ENCODE assay signal across 18 cellular contexts in the genomic region with DNA sequence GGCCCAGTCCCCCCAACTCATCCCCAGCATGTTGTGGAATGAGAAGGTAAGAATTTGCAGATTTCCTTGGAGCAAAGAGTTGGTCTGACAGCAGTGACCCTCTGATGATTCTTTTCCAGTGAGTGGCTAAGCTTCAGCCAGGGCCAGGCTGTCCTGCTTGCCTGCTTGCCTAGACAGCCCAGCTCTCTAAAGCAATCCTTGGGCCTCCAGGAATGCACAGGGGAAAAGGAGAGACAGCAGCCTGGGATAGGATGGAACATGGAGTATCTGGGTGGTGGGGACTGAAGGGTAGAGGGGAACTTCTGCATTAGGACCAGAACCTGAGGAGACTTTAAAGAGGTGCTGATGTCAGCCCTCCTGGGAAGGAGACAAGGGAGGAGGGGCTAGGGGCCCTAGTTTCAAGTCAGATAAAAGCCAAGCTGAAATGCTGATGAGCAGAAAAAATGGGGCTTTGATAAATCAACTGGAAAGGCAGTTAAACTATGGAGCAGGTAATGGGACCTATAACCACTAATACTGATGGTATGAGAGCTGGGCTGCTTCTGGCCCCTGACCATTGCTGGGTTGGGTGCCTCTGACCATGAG. TPM values are rescaled to one million over a fixed set of nuclear protein-coding genes. Genes with fewer than 3 reads are reported as not detected.
DNase-seq lines count a peak whose midpoint lies in the region; FAIRE-seq and TF ChIP-seq lines count a peak whose summit lies in the region.
"Had no signal": no experiment of that assay in that cellular context is flagged by ENCODE, and none has a peak within 500 bp of the region (broad histone marks: within the 10 kb centered on the region; RNA-seq: fewer than 3 reads in every experiment).

No MANE protein-coding gene starts in this region.

- no peak for TF ChIP-seq POLR2A in H1 (IDR thresholded peaks at IDR 0.05; ENCODE audit: control extremely low read depth in 1 of 2, low read depth in 2 of 2, low read length in 2 of 2)

- H3K9ac ChIP-seq in MM.1S (ENCODE audit: low read length): no peak overlapping the region
- no peak overlapping the region for H3K9ac ChIP-seq in H1 (replicated peaks in 1 of 4; ENCODE audit: extremely low read depth in 1 of 4, low read depth in 3 of 4, low read length in 3 of 4)

- peaks cover 76% of the 10 kb centered on the region for H3K27me3 Mint-ChIP-seq in activated CD4-positive, alpha-beta T cell treated with anti-CD3 and anti-CD28 coated beads, Interleukin-2, amount 10 ng/mL, durations not matched to agents 24 days and 14 days
- H3K27me3 Mint-ChIP-seq in nephron progenitor cell (ENCODE audit: low read depth, poor library complexity): peaks cover 3% of the 10 kb centered on the region

- H3K79me2 ChIP-seq in MM.1S (ENCODE audit: low read length) (no peaks in the 10 kb centered on the region), H1 (ENCODE audit: control insufficient read depth in 1 of 2, insufficient read depth in 2 of 2, low read length in 2 of 2) (no peaks in the 10 kb centered on the region)

- peak overlapping the region; percentile 89 for H3K4me3 Mint-ChIP-seq in activated CD4-positive, alpha-beta T cell treated with anti-CD3 and anti-CD28 coated beads, Interleukin-2, amount 10 ng/mL, durations not matched to agents 24 days and 14 days
- peak overlapping the region; percentile 99 for H3K4me3 Mint-ChIP-seq in nephron progenitor cell
- H3K4me3 Mint-ChIP-seq: H9 had no signal

- peaks cover 4% of the 10 kb centered on the region for H3F3A ChIP-seq in MM.1S (ENCODE audit: insufficient read depth, low read length)

- peaks cover 2% of the 10 kb centered on the region; the same call in 1 of the 2 replicates for H3K23me2 ChIP-seq in H1 (ENCODE audit: low read depth, low read length)

- no peak overlapping the region for H3K23ac ChIP-seq in H1 (ENCODE audit: insufficient read length)

- no peak overlapping the region for H3K27ac Mint-ChIP-seq in activated CD4-positive, alpha-beta T cell treated with anti-CD3 and anti-CD28 coated beads, Interleukin-2, amount 10 ng/mL, durations not matched to agents 24 days and 14 days
- peak overlapping the region; percentile 100 for H3K27ac Mint-ChIP-seq in nephron progenitor cell
- H3K27ac Mint-ChIP-seq: H9 had no signal

- H4K5ac ChIP-seq in H1 (ENCODE audit: insufficient read length, low read depth, low read length): no peak overlapping the region

- TF ChIP-seq CTCF in MM.1S (IDR thresholded peaks at IDR 0.05; ENCODE audit: low read length) (no peak), H1 (IDR thresholded peaks at IDR 0.05; ENCODE audit: control extremely low read depth in 1 of 3, insufficient read depth in 1 of 3, low read depth in 1 of 3, low read length in 3 of 3) (no peak), nephron progenitor cell (IDR thresholded peaks at IDR 0.05) (no peak)

- no peak for DNase-seq in activated CD4-positive, alpha-beta T cell treated with anti-CD3 and anti-CD28 coated beads, Interleukin-2, amount 10 ng/mL, durations not matched to agents 24 days and 14 days
- DNase-seq in activated CD4-positive, alpha-beta T cell treated with anti-CD3 and anti-CD28 coated beads for 4 hours: no peak
- DNase-seq in MM.1S (peak; percentile 30), H1 (ENCODE audit: low read depth in 1 of 2, low spot score in 2 of 2) (no peak), nephron progenitor cell (no peak), midbrain (lab: John Stamatoyannopoulos, UW) (no peak), SW 1271 (lab: John Stamatoyannopoulos, UW) (no peak), DMS 273 treated with DMSO at 0.1 percent for 48 hours (lab: John Stamatoyannopoulos, UW) (no peak)
- DNase-seq: adrenal gland, DND-41, MV-4-11, NCI-H2171 treated with DMSO at 0.1 percent for 48 hours, transverse colon had no signal

- no peak for FAIRE-seq in H1 (lab: Jason Lieb, UNC)

- no peak overlapping the region for H3K4me3 ChIP-seq in MM.1S (ENCODE audit: low read length)
- H3K4me3 ChIP-seq in H1 (ENCODE audit: extremely low read depth in 1 of 4, insufficient read depth in 2 of 4, low read depth in 3 of 4, low read length in 4 of 4): no peak overlapping the region

- no peak overlapping the region for H2BK12ac ChIP-seq in H1 (ENCODE audit: low read depth, low read length)

- POLR2A ChIA-PET in H1 (lab: Charles Lee; ENCODE audit: partially characterized antibody): interaction anchor here (0.7 kb wide), 1 partner anchor 89 kb away, joined by 3 read pairs; no protein-coding TSS in a partner anchor

- no peak overlapping the region for H2BK15ac ChIP-seq in H1 (ENCODE audit: low read length)

- H3K79me1 ChIP-seq in H1 (ENCODE audit: low read depth, low read length): no peaks in the 10 kb centered on the region

- H4K91ac ChIP-seq in H1 (replicated peaks; ENCODE audit: insufficient read length, low read length): no peak overlapping the region

- no peaks in the 10 kb centered on the region for H3K9me2 ChIP-seq in MM.1S (replicated peaks; ENCODE audit: insufficient read depth, low read length)

- H3K4me1 ChIP-seq in MM.1S (ENCODE audit: low read length): peaks cover 8% of the 10 kb centered on the region; the same call in 1 of the 2 replicates
- H3K4me1 ChIP-seq in H1 (replicated peaks in 1 of 4; ENCODE audit: control insufficient read depth in 3 of 4, insufficient read depth in 4 of 4, low read length in 3 of 4): peaks cover 0 to 7% (median 3%) of the 10 kb centered on the region in 4 experiments; a peak in 5 of 7 replicates

- H3K27me3 ChIP-seq in MM.1S (replicated peaks; ENCODE audit: insufficient read depth, low read length): peaks cover 22% of the 10 kb centered on the region
- H3K27me3 ChIP-seq in H1 (replicated peaks in 1 of 4; ENCODE audit: control insufficient read depth in 3 of 4, extremely low read depth in 1 of 4, insufficient read depth in 3 of 4, low read length in 3 of 4): peaks cover 97 to 100% (median 99%) of the 10 kb centered on the region in 4 experiments

- peaks cover 28% of the 10 kb centered on the region for H3K4me1 Mint-ChIP-seq in activated CD4-positive, alpha-beta T cell treated with anti-CD3 and anti-CD28 coated beads, Interleukin-2, amount 10 ng/mL, durations not matched to agents 24 days and 14 days
- H3K4me1 Mint-ChIP-seq in nephron progenitor cell: peaks cover 55% of the 10 kb centered on the region

- intact Hi-C loops in activated CD4-positive, alpha-beta T cell treated with anti-CD3 and anti-CD28 coated beads, Interleukin-2, amount 10 ng/mL, durations not matched to agents 24 days and 14 days (cut with micrococcal nuclease): no loop called here

- no peak overlapping the region for H2AK5ac ChIP-seq in H1 (ENCODE audit: low read depth, low read length)

- no peak for TF ChIP-seq RAD21 in H1 (IDR thresholded peaks at IDR 0.05 in 1 of 2, conservative IDR thresholded peaks at IDR 0.05 in 1 of 2; ENCODE audit: low read depth in 2 of 2, low read length in 2 of 2)

- H2BK5ac ChIP-seq in H1 (ENCODE audit: low read depth, low read length): no peak overlapping the region

- no peak overlapping the region for H2BK20ac ChIP-seq in H1 (ENCODE audit: low read length)

- H2BK120ac ChIP-seq in H1 (replicated peaks; ENCODE audit: low read depth, low read length): no peak overlapping the region

- H3K9me3 Mint-ChIP-seq in activated CD4-positive, alpha-beta T cell treated with anti-CD3 and anti-CD28 coated beads, Interleukin-2, amount 10 ng/mL, durations not matched to agents 24 days and 14 days: no peaks in the 10 kb centered on the region
- H3K9me3 Mint-ChIP-seq in nephron progenitor cell: no peaks in the 10 kb centered on the region

- no peak overlapping the region for H3K14ac ChIP-seq in H1 (ENCODE audit: insufficient read length)

- CTCF ChIA-PET in H1 (lab: Charles Lee; ENCODE audit: partially characterized antibody): interaction anchor here (0.6 to 2.3 kb wide), 13 partner anchors 8 to 582 kb away, joined by 3 to 10 read pairs (median 3); no protein-coding TSS in a partner anchor

- H3K27ac ChIP-seq in MM.1S (ENCODE audit: low read length) (no peak overlapping the region), H1 (ENCODE audit: low read depth, low read length) (no peak overlapping the region)
- H3K27ac ChIP-seq: gastroesophageal sphincter had no signal

- H3K36me3 Mint-ChIP-seq in activated CD4-positive, alpha-beta T cell treated with anti-CD3 and anti-CD28 coated beads, Interleukin-2, amount 10 ng/mL, durations not matched to agents 24 days and 14 days (ENCODE audit: low read depth): peaks cover 6% of the 10 kb centered on the region
- H3K36me3 Mint-ChIP-seq in nephron progenitor cell (ENCODE audit: low read depth): peaks cover 46% of the 10 kb centered on the region

- no peak overlapping the region for H3K4ac ChIP-seq in H1 (replicated peaks; ENCODE audit: insufficient read length, low read depth, low read length)

- no peaks in the 10 kb centered on the region for H3K9me3 ChIP-seq in MM.1S (replicated peaks; ENCODE audit: insufficient read depth, low read length)
- H3K9me3 ChIP-seq in H1 (ENCODE audit: insufficient read depth in 2 of 2, low read depth in 1 of 2, low read length in 1 of 2): no peaks in the 10 kb centered on the region
- H3K9me3 ChIP-seq: adrenal gland, gastroesophageal sphincter, transverse colon had no signal

- H4K8ac ChIP-seq in H1 (ENCODE audit: extremely low read depth, insufficient read depth, low read length): no peak overlapping the region

- H4K20me1 ChIP-seq in MM.1S (ENCODE audit: insufficient read depth, low read length) (no peaks in the 10 kb centered on the region), H1 (replicated peaks in 1 of 2; ENCODE audit: control insufficient read depth in 1 of 2, insufficient read depth in 2 of 2, low read length in 2 of 2) (peaks cover 23 to 41% of the 10 kb centered on the region in 2 experiments)

- no peak overlapping the region for H3K4me2 ChIP-seq in MM.1S (ENCODE audit: low read depth, low read length)
- H3K4me2 ChIP-seq in H1 (ENCODE audit: insufficient read depth in 1 of 2, low read depth in 2 of 2, low read length in 2 of 2): no peak overlapping the region

- no peak overlapping the region for H3K18ac ChIP-seq in H1 (ENCODE audit: extremely low read depth, low read length)

- H3K36me3 ChIP-seq in MM.1S (replicated peaks; ENCODE audit: insufficient read depth, low read length) (no peaks in the 10 kb centered on the region), H1 (ENCODE audit: control insufficient read depth in 2 of 4, insufficient read depth in 4 of 4, low read length in 3 of 4) (peaks cover 0 to 15% (median 0%) of the 10 kb centered on the region in 4 experiments; a peak in 1 of 8 replicates)
- H3K36me3 ChIP-seq: adrenal gland, gastroesophageal sphincter, transverse colon had no signal

- no peak overlapping the region for H3K56ac ChIP-seq in H1 (replicated peaks; ENCODE audit: insufficient read length, low read depth, low read length)

- no peak for TF ChIP-seq EP300 in H1 (IDR thresholded peaks at IDR 0.05; ENCODE audit: borderline replicate concordance in 1 of 2, low read depth in 2 of 2, low read length in 2 of 2)

- H2AFZ ChIP-seq in MM.1S (ENCODE audit: low read length) (no peak overlapping the region), H1 (ENCODE audit: low read length) (no peak overlapping the region)

RNA-seq across cellular contexts. Expression of gene HOXB7, which starts 1.8 kb away (rescaled TPM):
- total RNA-seq in activated CD4-positive, alpha-beta T cell treated with anti-CD3 and anti-CD28 coated beads, Interleukin-2, amount 10 ng/mL, durations not matched to agents 24 days and 14 days: 0.30 and 0.36 TPM in 2 replicates
- not detected in 2 replicates for total RNA-seq in H1 (2021; fragmentation: NEBNext Ultra II Directional; extraction: Animal tissue kit (Norgen Biotek cat#: 25700))
- not detected in 2 replicates for polyA plus RNA-seq in H1 (2011; rRNA removed)
- not detected for polyA plus RNA-seq in H1 (2011; cell fraction: cytosol; rRNA removed)
- not detected for polyA plus RNA-seq in H1 (2011; cell fraction: nucleus; rRNA removed)
- polyA plus RNA-seq in H1 (2012, experiment 1 of 2): not detected in 4 replicates
- polyA plus RNA-seq in H1 (2012, experiment 2 of 2): not detected
- not detected for polyA plus RNA-seq in H1 (2013, experiment 1 of 2)
- not detected for polyA plus RNA-seq in H1 (2013, experiment 2 of 2)
- not detected in 2 replicates for polyA minus RNA-seq in H1 (2011; rRNA and poly(A)+ RNA removed)
- polyA minus RNA-seq in H1 (2011; cell fraction: cytosol; rRNA and poly(A)+ RNA removed): not detected
- polyA minus RNA-seq in H1 (2011; cell fraction: nucleus; rRNA and poly(A)+ RNA removed): not detected
- total RNA-seq: H9, osteocyte had no signal

RNA-seq across cellular contexts. Expression of gene HOXB6, which starts 4.2 kb away (rescaled TPM):
- 0.33 and 0.36 TPM in 2 replicates for total RNA-seq in activated CD4-positive, alpha-beta T cell treated with anti-CD3 and anti-CD28 coated beads, Interleukin-2, amount 10 ng/mL, durations not matched to agents 24 days and 14 days
- total RNA-seq in H1 (2021; fragmentation: NEBNext Ultra II Directional; extraction: Animal tissue kit (Norgen Biotek cat#: 25700)): not detected in 2 replicates
- not detected in 2 replicates for polyA plus RNA-seq in H1 (2011; rRNA removed)
- polyA plus RNA-seq in H1 (2011; cell fraction: cytosol; rRNA removed): not detected
- polyA plus RNA-seq in H1 (2011; cell fraction: nucleus; rRNA removed): not detected
- 0.09 to 0.17 TPM in 2 of 4 replicates, not detected in the others for polyA plus RNA-seq in H1 (2012, experiment 1 of 2)
- polyA plus RNA-seq in H1 (2012, experiment 2 of 2): not detected
- polyA plus RNA-seq in H1 (2013, experiment 1 of 2): not detected
- polyA plus RNA-seq in H1 (2013, experiment 2 of 2): not detected
- polyA minus RNA-seq in H1 (2011; rRNA and poly(A)+ RNA removed): not detected in 2 replicates
- polyA minus RNA-seq in H1 (2011; cell fraction: cytosol; rRNA and poly(A)+ RNA removed): not detected
- not detected for polyA minus RNA-seq in H1 (2011; cell fraction: nucleus; rRNA and poly(A)+ RNA removed)
- total RNA-seq: H9, osteocyte had no signal

RNA-seq across cellular contexts. Expression of gene HOXB8, which starts 6.1 kb away (rescaled TPM):
- total RNA-seq in activated CD4-positive, alpha-beta T cell treated with anti-CD3 and anti-CD28 coated beads, Interleukin-2, amount 10 ng/mL, durations not matched to agents 24 days and 14 days: not detected in 2 replicates
- total RNA-seq in H1 (2021; fragmentation: NEBNext Ultra II Directional; extraction: Animal tissue kit (Norgen Biotek cat#: 25700)): not detected in 2 replicates
- not detected in 2 replicates for polyA plus RNA-seq in H1 (2011; rRNA removed)
- not detected for polyA plus RNA-seq in H1 (2011; cell fraction: cytosol; rRNA removed)
- polyA plus RNA-seq in H1 (2011; cell fraction: nucleus; rRNA removed): not detected
- polyA plus RNA-seq in H1 (2012, experiment 1 of 2): not detected in 4 replicates
- 0.09 TPM for polyA plus RNA-seq in H1 (2012, experiment 2 of 2)
- not detected for polyA plus RNA-seq in H1 (2013, experiment 1 of 2)
- polyA plus RNA-seq in H1 (2013, experiment 2 of 2): not detected
- polyA minus RNA-seq in H1 (2011; rRNA and poly(A)+ RNA removed): not detected in 2 replicates
- polyA minus RNA-seq in H1 (2011; cell fraction: cytosol; rRNA and poly(A)+ RNA removed): not detected
- not detected for polyA minus RNA-seq in H1 (2011; cell fraction: nucleus; rRNA and poly(A)+ RNA removed)
- total RNA-seq: H9, liver, osteocyte had no signal
- polyA plus RNA-seq: liver had no signal

RNA-seq across cellular contexts. Expression of gene HOXB5, which starts 15.4 kb away (rescaled TPM):
- not detected in 2 replicates for total RNA-seq in activated CD4-positive, alpha-beta T cell treated with anti-CD3 and anti-CD28 coated beads, Interleukin-2, amount 10 ng/mL, durations not matched to agents 24 days and 14 days
- total RNA-seq in H1 (2021; fragmentation: NEBNext Ultra II Directional; extraction: Animal tissue kit (Norgen Biotek cat#: 25700)): not detected in 2 replicates
- not detected in 2 replicates for polyA plus RNA-seq in H1 (2011; rRNA removed)
- not detected for polyA plus RNA-seq in H1 (2011; cell fraction: cytosol; rRNA removed)
- polyA plus RNA-seq in H1 (2011; cell fraction: nucleus; rRNA removed): not detected
- not detected in 4 replicates for polyA plus RNA-seq in H1 (2012, experiment 1 of 2)
- polyA plus RNA-seq in H1 (2012, experiment 2 of 2): not detected
- polyA plus RNA-seq in H1 (2013, experiment 1 of 2): not detected
- polyA plus RNA-seq in H1 (2013, experiment 2 of 2): not detected
- polyA minus RNA-seq in H1 (2011; rRNA and poly(A)+ RNA removed): 0.07 TPM in 1 of 2 replicates, not detected in the other
- not detected for polyA minus RNA-seq in H1 (2011; cell fraction: cytosol; rRNA and poly(A)+ RNA removed)
- polyA minus RNA-seq in H1 (2011; cell fraction: nucleus; rRNA and poly(A)+ RNA removed): not detected
- total RNA-seq: activated CD8-positive, alpha-beta memory T cell treated with anti-CD3 and anti-CD28 coated beads for 36 hours; H9; osteocyte had no signal

RNA-seq across cellular contexts. Expression of gene HOXB9, which starts 17.1 kb away (rescaled TPM):
- 0.21 and 0.30 TPM in 2 replicates for total RNA-seq in activated CD4-positive, alpha-beta T cell treated with anti-CD3 and anti-CD28 coated beads, Interleukin-2, amount 10 ng/mL, durations not matched to agents 24 days and 14 days
- total RNA-seq in H1 (2021; fragmentation: NEBNext Ultra II Directional; extraction: Animal tissue kit (Norgen Biotek cat#: 25700)): not detected in 2 replicates
- not detected in 2 replicates for polyA plus RNA-seq in H1 (2011; rRNA removed)
- polyA plus RNA-seq in H1 (2011; cell fraction: cytosol; rRNA removed): not detected
- not detected for polyA plus RNA-seq in H1 (2011; cell fraction: nucleus; rRNA removed)
- 0.15 to 0.17 TPM in 2 of 4 replicates, not detected in the others for polyA plus RNA-seq in H1 (2012, experiment 1 of 2)
- polyA plus RNA-seq in H1 (2012, experiment 2 of 2): 0.17 TPM
- 0.02 TPM for polyA plus RNA-seq in H1 (2013, experiment 1 of 2)
- polyA plus RNA-seq in H1 (2013, experiment 2 of 2): not detected
- not detected in 2 replicates for polyA minus RNA-seq in H1 (2011; rRNA and poly(A)+ RNA removed)
- not detected for polyA minus RNA-seq in H1 (2011; cell fraction: cytosol; rRNA and poly(A)+ RNA removed)
- not detected for polyA minus RNA-seq in H1 (2011; cell fraction: nucleus; rRNA and poly(A)+ RNA removed)
- total RNA-seq: gastroesophageal sphincter, H9, liver, osteocyte had no signal
- polyA plus RNA-seq: liver had no signal
